14 cellular contexts compared by ENCODE assay signal in the genomic region with DNA sequence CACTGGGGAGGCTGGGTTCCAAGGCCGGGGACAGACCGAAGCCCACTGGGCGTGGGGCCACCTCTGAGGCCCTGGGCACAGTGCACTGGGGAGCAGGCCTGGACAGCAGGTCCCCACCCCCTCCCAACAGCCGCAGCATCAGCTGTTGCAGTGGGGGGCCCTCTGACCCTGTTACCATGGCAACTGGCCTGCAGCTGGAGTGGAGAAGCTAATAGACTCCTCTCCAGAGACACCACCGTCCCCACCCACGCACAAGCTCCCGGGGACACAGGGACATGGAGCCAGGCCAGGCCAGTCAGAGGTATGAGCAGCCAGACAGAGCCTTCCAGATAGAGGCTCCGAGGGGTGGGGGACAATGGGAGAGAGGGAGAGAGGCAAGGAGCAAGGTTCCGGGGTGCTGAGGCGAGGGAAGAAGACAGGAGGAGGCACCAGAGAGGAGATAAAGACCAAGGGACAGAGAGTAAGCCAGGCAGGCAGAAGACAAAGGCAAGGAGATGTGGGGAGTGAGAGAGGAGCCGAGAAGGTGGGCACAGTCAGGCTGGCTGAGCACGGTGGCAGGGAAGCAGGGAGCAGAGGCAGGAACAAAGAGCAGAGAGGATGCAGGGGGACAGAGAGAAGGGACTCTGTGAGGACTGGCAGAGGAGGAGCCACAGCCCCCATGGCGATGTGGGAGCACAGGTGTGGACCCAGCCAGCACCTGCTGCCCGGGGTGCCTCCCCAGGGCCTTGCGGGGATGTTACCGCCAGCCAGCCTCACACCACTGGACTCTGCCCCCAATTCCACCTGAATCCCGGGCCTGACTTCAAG. TPM values are rescaled to one million over a fixed set of nuclear protein-coding genes. Genes with fewer than 3 reads are reported as not detected.
A peak's percentile ranks its signal among the peaks of the same experiment; 100 is the strongest.
DNase-seq lines count a peak whose midpoint lies in the region; ATAC-seq and TF ChIP-seq lines count a peak whose summit lies in the region.
"Had no signal": no experiment of that assay in that cellular context is flagged by ENCODE, and none has a peak within 500 bp of the region (broad histone marks: within the 10 kb centered on the region; RNA-seq: fewer than 3 reads in every experiment).

No MANE protein-coding gene starts in this region.

- POLR2A ChIA-PET in Caco-2 (lab: Charles Lee) = interaction anchor here (0.6 kb wide), 1 partner anchor 17 kb away, joined by 5 read pairs; no protein-coding TSS in a partner anchor

- peaks cover 26% of the 10 kb centered on the region for H3K4me1 ChIP-seq in SJCRH30
- peaks cover 7% of the 10 kb centered on the region for H3K4me1 ChIP-seq in right cardiac atrium (ENCODE audit: control insufficient read depth, insufficient read depth, low read length)
- peaks cover 0 to 100% (median 98%) of the 10 kb centered on the region in 4 donors for H3K4me1 ChIP-seq in sigmoid colon
- peaks cover 10% of the 10 kb centered on the region; the same call in 1 of the 2 replicates for H3K4me1 ChIP-seq in Caco-2

- 41% methylated on average over 17 of the region's 17 CpGs for WGBS in right cardiac atrium
- 45 to 64% methylated on average over 17 of the region's 17 CpGs for WGBS in sigmoid colon, 2 donors

- ATAC-seq in right cardiac atrium (peak in 1 of 2 donors; percentile 19), T-helper 17 cell (no peak)
- ATAC-seq: T-cell had no signal

- CTCF ChIA-PET in Caco-2 (lab: Charles Lee) = no interaction called here

- peaks cover 4% of the 10 kb centered on the region for H3K4me1 Mint-ChIP-seq in Caco-2 (ENCODE audit: low read depth, unreplicated experiment)
- H3K4me1 Mint-ChIP-seq in T-helper 17 cell = peaks cover 39% of the 10 kb centered on the region

- H3K27me3 ChIP-seq in SJCRH30 (no peaks in the 10 kb centered on the region), right cardiac atrium (ENCODE audit: control insufficient read depth, insufficient read depth) (no peaks in the 10 kb centered on the region), sigmoid colon (no peaks in the 10 kb centered on the region), Caco-2 (replicated peaks; ENCODE audit: control insufficient read depth, insufficient read depth, low read length) (no peaks in the 10 kb centered on the region)

- H3K36me3 ChIP-seq in SJCRH30 (no peaks in the 10 kb centered on the region), sigmoid colon (no peaks in the 10 kb centered on the region), Caco-2 (ENCODE audit: control insufficient read depth, insufficient read depth, low read length) (no peaks in the 10 kb centered on the region)
- H3K36me3 ChIP-seq: suprapubic skin had no signal

- H3K9me3 Mint-ChIP-seq in Caco-2 (ENCODE audit: unreplicated experiment) = no peaks in the 10 kb centered on the region
- H3K9me3 Mint-ChIP-seq: activated naive CD4-positive, alpha-beta T cell treated with anti-CD3 and anti-CD28 coated beads, Interleukin-2, amount 10 ng/mL, durations not matched to agents 7 days and 5 days; T-cell had no signal

- peak; percentile 54 for DNase-seq in DMS 273 (lab: John Stamatoyannopoulos, UW; ENCODE audit: unreplicated experiment)
- DNase-seq in DMS 273 treated with DMSO at 0.1 percent for 48 hours (lab: John Stamatoyannopoulos, UW) = no peak
- peak; percentile 94 to 95 for DNase-seq in SJCRH30
- DNase-seq in right cardiac atrium = peak in 2 of 3 donors; percentile 68 to 76
- no peak for DNase-seq in sigmoid colon
- DNase-seq in Caco-2 = no peak
- DNase-seq in SW 1271 (lab: John Stamatoyannopoulos, UW) = no peak
- no peak for DNase-seq in T-helper 17 cell
- DNase-seq: activated naive CD4-positive, alpha-beta T cell treated with anti-CD3 and anti-CD28 coated beads, Interleukin-2, amount 10 ng/mL, durations not matched to agents 7 days and 5 days; T-cell had no signal

- H3K9me3 ChIP-seq in SJCRH30 (replicated peaks) (no peaks in the 10 kb centered on the region), right cardiac atrium (ENCODE audit: control insufficient read depth, low read length) (no peaks in the 10 kb centered on the region), sigmoid colon (no peaks in the 10 kb centered on the region), Caco-2 (no peaks in the 10 kb centered on the region), T-helper 17 cell (ENCODE audit: control insufficient read depth, low read length, poor library complexity, severe bottlenecking) (no peaks in the 10 kb centered on the region)
- H3K9me3 ChIP-seq: suprapubic skin had no signal

- no peaks in the 10 kb centered on the region for H3K36me3 Mint-ChIP-seq in Caco-2 (ENCODE audit: insufficient read depth, unreplicated experiment)
- peaks cover 2% of the 10 kb centered on the region for H3K36me3 Mint-ChIP-seq in T-helper 17 cell (ENCODE audit: low read depth)
- H3K36me3 Mint-ChIP-seq: activated naive CD4-positive, alpha-beta T cell treated with anti-CD3 and anti-CD28 coated beads, Interleukin-2, amount 10 ng/mL, durations not matched to agents 7 days and 5 days; T-cell had no signal

- no peak for TF ChIP-seq EP300 in sigmoid colon (IDR thresholded peaks at IDR 0.05)

- H3K4me3 ChIP-seq in SJCRH30 (peak overlapping the region; percentile 12), right cardiac atrium (ENCODE audit: low read length) (no peak overlapping the region), sigmoid colon (peak overlapping the region in 2 of 4 donors; percentile 13 to 16), Caco-2 (ENCODE audit: low read depth, low read length) (no peak overlapping the region)
- H3K4me3 ChIP-seq: suprapubic skin had no signal

- H3K4me3 Mint-ChIP-seq in Caco-2 (ENCODE audit: unreplicated experiment) (no peak overlapping the region), T-helper 17 cell (no peak overlapping the region)
- H3K4me3 Mint-ChIP-seq: activated naive CD4-positive, alpha-beta T cell treated with anti-CD3 and anti-CD28 coated beads, Interleukin-2, amount 10 ng/mL, durations not matched to agents 7 days and 5 days; T-cell had no signal

- H3K27ac Mint-ChIP-seq in Caco-2 (ENCODE audit: unreplicated experiment) = no peak overlapping the region
- no peak overlapping the region for H3K27ac Mint-ChIP-seq in T-helper 17 cell
- H3K27ac Mint-ChIP-seq: activated naive CD4-positive, alpha-beta T cell treated with anti-CD3 and anti-CD28 coated beads, Interleukin-2, amount 10 ng/mL, durations not matched to agents 7 days and 5 days had no signal

- TF ChIP-seq POLR2A in sigmoid colon (IDR thresholded peaks at IDR 0.05) = no peak

- H3K27me3 Mint-ChIP-seq in Caco-2 (ENCODE audit: insufficient read depth, unreplicated experiment) (peaks cover 10% of the 10 kb centered on the region), T-helper 17 cell (no peaks in the 10 kb centered on the region)

- BruUV-seq in Caco-2 (replicated peaks; lab: Mats Ljungman, UMichigan) = no TSS peak

- H3K27ac ChIP-seq in SJCRH30 (peak overlapping the region; percentile 60), right cardiac atrium (ENCODE audit: low read length) (peak overlapping the region; percentile 21), sigmoid colon (peak overlapping the region; percentile 84 to 97 (median 90))
- H3K27ac ChIP-seq: 22Rv1, suprapubic skin had no signal

- intact Hi-C loops in right cardiac atrium (cut with DNase I) (no loop called here), sigmoid colon (cut with DNase I) (no loop called here), Caco-2 (cut with micrococcal nuclease; ENCODE audit: unreplicated experiment) (no loop called here)

- TF ChIP-seq CTCF in sigmoid colon (IDR thresholded peaks at IDR 0.05) = no peak
- TF ChIP-seq CTCF in Caco-2 (IDR thresholded peaks at IDR 0.05; ENCODE audit: insufficient read depth in 1 of 2, low read depth in 1 of 2, low read length in 1 of 2, severe bottlenecking in 1 of 2, unreplicated experiment in 1 of 2) = no peak

RNA-seq across cellular contexts. Expression of a gene that starts 6.7 kb away (rescaled TPM):
- 15.9 and 19.3 TPM in 2 replicates for total RNA-seq in SJCRH30 (2014; rRNA removed; shearing (Covaris generic))
- total RNA-seq in right cardiac atrium = 100 to 1,000 TPM; 113 to 163 (median 126) TPM
- polyA plus RNA-seq in right cardiac atrium = 132 TPM
- total RNA-seq in sigmoid colon = 100 to 1,000 TPM in 1 of 4 donors, 10 to 100 TPM in 3; 40.6 to 107 (median 85.2) TPM
- polyA plus RNA-seq in sigmoid colon = 1 to 10 TPM in 2 of 3 donors, under 1 TPM in 1; 0.46 to 7.3 (median 1.2) TPM
- 0.60 and 0.66 TPM in 2 replicates for total RNA-seq in Caco-2 (2022)
- 1 to 10 TPM; 2.2 to 5.6 TPM for total RNA-seq in T-helper 17 cell
- total RNA-seq: osteocyte had no signal

RNA-seq across cellular contexts. Expression of a gene that starts 19.4 kb away (rescaled TPM):
- total RNA-seq in SJCRH30 (2014; rRNA removed; shearing (Covaris generic)) = 0.05 and 0.20 TPM in 2 replicates
- total RNA-seq in right cardiac atrium = 10 to 100 TPM; 20.5 to 80.4 (median 24.7) TPM
- 13.5 TPM for polyA plus RNA-seq in right cardiac atrium
- total RNA-seq in sigmoid colon = 1 to 10 TPM; 1.3 to 7.2 (median 2.9) TPM
- 1 to 10 TPM in 2 of 3 donors, under 1 TPM in 1; 0.23 to 6.1 (median 1.2) TPM for polyA plus RNA-seq in sigmoid colon
- total RNA-seq in Caco-2 (2022) = 1.1 TPM in 1 of 2 replicates, not detected in the other
- total RNA-seq in T-helper 17 cell = 1 to 10 TPM; 9.4 to 9.6 TPM
- total RNA-seq: chondrocyte had no signal

RNA-seq across cellular contexts. Expression of a gene that starts 52.8 kb away (rescaled TPM):
- 0.08 TPM in 1 of 2 replicates, not detected in the other for total RNA-seq in SJCRH30 (2014; rRNA removed; shearing (Covaris generic))
- total RNA-seq in right cardiac atrium (under 1 TPM in 2 of 4 donors, not detected in 2; 0.18 to 0.23 TPM), sigmoid colon (not detected), Caco-2 (2022) (4.3 and 4.8 TPM in 2 replicates), T-helper 17 cell (10 to 100 TPM in 1 of 2 donors, 1 to 10 TPM in 1; 5.3 to 12.2 TPM)
- polyA plus RNA-seq in right cardiac atrium (0.43 TPM), sigmoid colon (1 to 10 TPM in 2 of 3 donors, not detected in 1; 1.2 to 1.6 TPM)

RNA-seq across cellular contexts. Expression of a gene that starts 56.8 kb away (rescaled TPM):
- 20.8 and 22.3 TPM in 2 replicates for total RNA-seq in SJCRH30 (2014; rRNA removed; shearing (Covaris generic))
- total RNA-seq in right cardiac atrium (10 to 100 TPM; 20.9 to 24.5 (median 23.4) TPM), sigmoid colon (10 to 100 TPM in 3 of 4 donors, 1 to 10 TPM in 1; 9.7 to 20.8 (median 19.5) TPM), Caco-2 (2022) (30.1 and 30.8 TPM in 2 replicates), T-helper 17 cell (10 to 100 TPM; 47.7 to 60.1 TPM)
- polyA plus RNA-seq in right cardiac atrium (19.6 TPM), sigmoid colon (10 to 100 TPM in 1 of 3 donors, 1 to 10 TPM in 2; 3.0 to 32.8 (median 5.3) TPM)

Comparison
In these comparisons a context has a peak if more than half of its experiments do, and no peak if none do; other contexts are left out.
1. DNase-seq: peak in DMS 273 (single experiment), SJCRH30 (2 of 2) and right cardiac atrium (2 of 3); none in DMS 273 treated with DMSO at 0.1 percent for 48 hours (single experiment), sigmoid colon (single experiment), Caco-2 (0 of 2), SW 1271 (0 of 2) and T-helper 17 cell (0 of 3).
2. H3K27ac ChIP-seq: peak in every context shown above with its lines; median percentile 90 in sigmoid colon; 60 in SJCRH30; 21 in right cardiac atrium.